8 cellular contexts compared by ENCODE assay signal in the genomic region with DNA sequence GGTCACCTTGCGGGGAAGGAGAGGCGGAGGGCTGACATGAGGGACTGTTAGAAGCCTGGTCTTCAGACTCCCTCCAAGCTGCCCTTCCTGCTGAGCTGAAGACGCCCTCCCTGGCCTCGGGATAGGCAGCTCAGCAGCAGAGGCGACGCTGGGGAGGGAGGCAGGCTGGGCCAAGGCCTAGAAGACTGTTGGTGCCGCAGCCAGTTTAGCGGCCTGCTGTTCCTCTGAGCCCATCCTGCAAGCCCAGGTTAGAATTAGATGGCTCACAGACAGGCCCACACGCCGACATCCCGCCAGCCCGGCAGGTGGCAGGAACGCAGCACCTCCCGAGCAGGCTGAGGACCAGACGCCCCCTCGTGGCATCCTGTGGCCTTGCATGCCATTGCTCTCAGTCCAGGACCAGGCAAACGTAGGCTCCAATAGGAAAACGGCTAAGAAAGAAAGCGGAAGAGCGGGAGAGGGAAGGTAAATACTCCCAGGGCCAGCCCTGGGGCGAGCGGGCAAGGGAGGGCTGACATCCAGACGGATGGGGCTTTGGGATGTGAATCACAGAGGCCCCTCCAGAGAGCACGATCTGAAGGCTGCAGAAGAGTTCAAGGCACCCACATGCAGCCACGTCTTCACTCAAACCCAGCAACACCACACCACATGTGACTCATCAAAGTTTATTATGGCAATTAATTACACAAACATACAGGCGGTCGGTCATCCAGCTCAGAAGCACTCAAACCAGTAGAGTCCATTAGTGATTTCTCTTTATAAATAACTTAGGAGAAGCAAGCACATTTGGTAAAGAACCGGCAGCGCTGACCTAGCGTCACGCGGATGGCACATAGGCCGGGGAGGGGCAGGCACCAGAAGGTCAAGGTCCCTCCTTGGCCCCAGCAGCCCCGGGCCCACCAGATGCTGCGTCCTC. TPM values are rescaled to one million over a fixed set of nuclear protein-coding genes. Genes with fewer than 3 reads are reported as not detected.
DNase-seq lines count a peak whose midpoint lies in the region; ATAC-seq, FAIRE-seq and TF ChIP-seq lines count a peak whose summit lies in the region.

No MANE protein-coding gene starts in this region.

- peak; percentile 97 for TF ChIP-seq CTCF in AG10803 (conservative IDR thresholded peaks at IDR 0.05; ENCODE audit: low read length)
- peak; percentile 100 for TF ChIP-seq CTCF in endothelial cell of umbilical vein (IDR thresholded peaks at IDR 0.05; ENCODE audit: extremely low read depth in 1 of 2, insufficient read depth in 1 of 2, low read depth in 1 of 2, low read length in 2 of 2)

- dilution Hi-C loops in endothelial cell of umbilical vein (cut with MboI; ENCODE audit: extremely low pct_ligation_motif_present, low sequenced_read_pairs), result no loop called here

- no peaks in the 10 kb centered on the region for H3K9me3 Mint-ChIP-seq in activated CD8-positive, alpha-beta T cell treated with anti-CD3 and anti-CD28 coated beads, Interleukin-2, amount 10 ng/mL, durations not matched to agents 7 days and 5 days (ENCODE audit: insufficient read depth)

- peak overlapping the region; percentile 2 for H3K27ac ChIP-seq in endothelial cell of umbilical vein (ENCODE audit: insufficient read depth, low read depth, low read length)

- H3K27me3 ChIP-seq in endothelial cell of umbilical vein (ENCODE audit: control insufficient read depth in 2 of 2, insufficient read depth in 2 of 2, low read length in 2 of 2), result peaks cover 9 to 10% of the 10 kb centered on the region in 2 experiments

- intact Hi-C loops in endothelial cell of umbilical vein (cut with micrococcal nuclease), result loop anchor here (1.0 to 10.0 kb wide), 6 partner anchors 57 to 355 kb away; a partner anchor contains a TSS

- H3K79me2 ChIP-seq in endothelial cell of umbilical vein (ENCODE audit: control insufficient read depth, insufficient read depth, low read length), result no peaks in the 10 kb centered on the region

- CTCF ChIA-PET in activated CD8-positive, alpha-beta T cell treated with anti-CD3 and anti-CD28 coated beads, Interleukin-2, amount 10 ng/mL, durations not matched to agents 7 days and 5 days (lab: Charles Lee), result interaction anchor here (0.8 to 5.0 kb wide), 31 partner anchors 8 to 299 kb away, joined by 3 to 52 read pairs (median 5); a partner anchor contains a TSS
- CTCF ChIA-PET in endothelial cell of umbilical vein (lab: Charles Lee), result interaction anchor here (0.5 to 3.6 kb wide), 24 partner anchors 9 to 354 kb away, joined by 3 to 22 read pairs (median 4); a partner anchor contains a TSS

- peaks cover 23% of the 10 kb centered on the region for H3K4me1 Mint-ChIP-seq in activated CD8-positive, alpha-beta T cell treated with anti-CD3 and anti-CD28 coated beads, Interleukin-2, amount 10 ng/mL, durations not matched to agents 7 days and 5 days (ENCODE audit: low read depth)

- H3K9me1 ChIP-seq in endothelial cell of umbilical vein (replicated peaks; ENCODE audit: control insufficient read depth, extremely low read depth, insufficient read depth, low read length), result no peaks in the 10 kb centered on the region

- H4K20me1 ChIP-seq in endothelial cell of umbilical vein (replicated peaks; ENCODE audit: control insufficient read depth, extremely low read depth, insufficient read depth, low read length), result no peaks in the 10 kb centered on the region

- H3K36me3 ChIP-seq in endothelial cell of umbilical vein (ENCODE audit: control insufficient read depth in 2 of 2, extremely low read depth in 1 of 2, insufficient read depth in 2 of 2, low read length in 2 of 2), result peaks cover 0 to 8% of the 10 kb centered on the region in 2 experiments

- peak overlapping the region; percentile 32 for H3K4me3 Mint-ChIP-seq in activated CD8-positive, alpha-beta T cell treated with anti-CD3 and anti-CD28 coated beads, Interleukin-2, amount 10 ng/mL, durations not matched to agents 7 days and 5 days

- peaks cover 27% of the 10 kb centered on the region for H3K36me3 Mint-ChIP-seq in activated CD8-positive, alpha-beta T cell treated with anti-CD3 and anti-CD28 coated beads, Interleukin-2, amount 10 ng/mL, durations not matched to agents 7 days and 5 days (ENCODE audit: low read depth)

- H2AFZ ChIP-seq in endothelial cell of umbilical vein (ENCODE audit: low read depth, low read length), result peak overlapping the region; percentile 29

- H3K9ac ChIP-seq in endothelial cell of umbilical vein (replicated peaks; ENCODE audit: extremely low read depth, insufficient read depth, low read length), result no peak overlapping the region

- H3K27me3 Mint-ChIP-seq in activated CD8-positive, alpha-beta T cell treated with anti-CD3 and anti-CD28 coated beads, Interleukin-2, amount 10 ng/mL, durations not matched to agents 7 days and 5 days (ENCODE audit: low read depth), result no peaks in the 10 kb centered on the region

- no peak for TF ChIP-seq POLR2A in endothelial cell of umbilical vein (IDR thresholded peaks at IDR 0.05; ENCODE audit: low read depth, low read length)

- TSS peak; percentile 46 for BruUV-seq in endothelial cell of umbilical vein (replicated peaks; lab: Mats Ljungman, UMichigan)

- peak; percentile 73 for DNase-seq in AG10803 (ENCODE audit: low read depth)
- DNase-seq in HS-27A (ENCODE audit: low read depth), result peak; percentile 51
- peak; percentile 94 for DNase-seq in activated CD8-positive, alpha-beta T cell treated with anti-CD3 and anti-CD28 coated beads, Interleukin-2, amount 10 ng/mL, durations not matched to agents 7 days and 5 days
- DNase-seq in endothelial cell of umbilical vein (ENCODE audit: low read depth, low spot score), result peak; percentile 93
- DNase-seq in myocyte (ENCODE audit: low read depth), result peak; percentile 85
- peak; percentile 74 to 81 for DNase-seq in stimulated activated CD8-positive, alpha-beta memory T cell treated with anti-CD3 and anti-CD28 coated beads, Interleukin-7, amount 100 ng/mL, for 4 hours (ENCODE audit: low read depth in 2 of 2)
- DNase-seq in GF-D8 (lab: John Stamatoyannopoulos, UW), result no peak

- peaks cover 3% of the 10 kb centered on the region for H3K4me1 ChIP-seq in endothelial cell of umbilical vein (ENCODE audit: control insufficient read depth, extremely low read depth, insufficient read depth, low read length)

- peak; percentile 88 for ATAC-seq in GM19397 (IDR thresholded peaks at IDR 0.05; ENCODE audit: unreplicated experiment)
- ATAC-seq in activated CD8-positive, alpha-beta T cell treated with anti-CD3 and anti-CD28 coated beads, Interleukin-2, amount 10 ng/mL, durations not matched to agents 7 days and 5 days, result peak; percentile 94

- peak overlapping the region; percentile 47 for H3K27ac Mint-ChIP-seq in activated CD8-positive, alpha-beta T cell treated with anti-CD3 and anti-CD28 coated beads, Interleukin-2, amount 10 ng/mL, durations not matched to agents 7 days and 5 days

- H3K4me3 ChIP-seq in AG10803 (ENCODE audit: low read length) (no peak overlapping the region), endothelial cell of umbilical vein (replicated peaks in 1 of 3; ENCODE audit: insufficient read depth in 1 of 3, low read depth in 1 of 3, low read length in 3 of 3) (no peak overlapping the region)

- peak; percentile 96 for FAIRE-seq in endothelial cell of umbilical vein (lab: Jason Lieb, UNC)

- H3K9me3 ChIP-seq in endothelial cell of umbilical vein (replicated peaks; ENCODE audit: control insufficient read depth, insufficient read depth, low read length), result no peaks in the 10 kb centered on the region

- peak overlapping the region; percentile 7 for H3K4me2 ChIP-seq in endothelial cell of umbilical vein (ENCODE audit: insufficient read depth, low read length)

- POLR2A ChIA-PET in activated CD8-positive, alpha-beta T cell treated with anti-CD3 and anti-CD28 coated beads, Interleukin-2, amount 10 ng/mL, durations not matched to agents 7 days and 5 days (lab: Charles Lee), result interaction anchor here (0.8 to 1.9 kb wide), 8 partner anchors 29 to 214 kb away, joined by 3 to 7 read pairs (median 4); a partner anchor contains a TSS
- POLR2A ChIA-PET in endothelial cell of umbilical vein (lab: Charles Lee), result no interaction called here

TF ChIP-seq in endothelial cell of umbilical vein, 7 proteins besides CTCF, POLR2A, EP300 and RAD21:
- TF ChIP-seq POLR2AphosphoS5 (IDR thresholded peaks at IDR 0.05; ENCODE audit: insufficient read depth, low read depth, low read length), result peak; percentile 62
- TF ChIP-seq JUN (IDR thresholded peaks at IDR 0.05; ENCODE audit: borderline replicate concordance, insufficient read depth, insufficient read length, low read depth), result peak; percentile 41
- peak; percentile 52 for TF ChIP-seq FOS (IDR thresholded peaks at IDR 0.05; ENCODE audit: borderline replicate concordance, insufficient read depth, low read length)
- TF ChIP-seq EZH2 (IDR thresholded peaks at IDR 0.05; ENCODE audit: borderline replicate concordance, low read depth, low read length, severe bottlenecking), result no peak

RNA-seq across cellular contexts. Expression of a gene that starts 27.6 kb away (rescaled TPM):
- 100 to 1,000 TPM; 252 to 274 TPM for total RNA-seq in activated CD8-positive, alpha-beta T cell treated with anti-CD3 and anti-CD28 coated beads, Interleukin-2, amount 10 ng/mL, durations not matched to agents 7 days and 5 days
- total RNA-seq in endothelial cell of umbilical vein (not detected in 2 replicates), myocyte (not detected in 2 replicates)
- not detected in 2 replicates for polyA plus RNA-seq in endothelial cell of umbilical vein
- not detected in 2 replicates for polyA plus RNA-seq in endothelial cell of umbilical vein (2011; cell fraction: cytosol; rRNA removed)
- polyA plus RNA-seq in endothelial cell of umbilical vein (2011; cell fraction: nucleus; rRNA removed), result not detected in 2 replicates
- polyA plus RNA-seq in endothelial cell of umbilical vein (2012), result not detected in 2 replicates
- not detected in 2 replicates for polyA minus RNA-seq in endothelial cell of umbilical vein
- polyA minus RNA-seq in endothelial cell of umbilical vein (2011; cell fraction: cytosol; rRNA and poly(A)+ RNA removed), result not detected
- not detected in 2 replicates for polyA minus RNA-seq in endothelial cell of umbilical vein (2011; cell fraction: nucleus; rRNA and poly(A)+ RNA removed)
- 0.05 TPM for polyA plus RNA-seq in myocyte (2012)

RNA-seq across cellular contexts. Expression of a gene that starts 31.4 kb away (rescaled TPM):
- 1 to 10 TPM; 3.4 to 3.8 TPM for total RNA-seq in activated CD8-positive, alpha-beta T cell treated with anti-CD3 and anti-CD28 coated beads, Interleukin-2, amount 10 ng/mL, durations not matched to agents 7 days and 5 days
- total RNA-seq in endothelial cell of umbilical vein, result 23.4 and 24.2 TPM in 2 replicates
- polyA plus RNA-seq in endothelial cell of umbilical vein, result 17.7 TPM in 2 replicates
- 12.7 and 16.2 TPM in 2 replicates for polyA plus RNA-seq in endothelial cell of umbilical vein (2011; cell fraction: cytosol; rRNA removed)
- polyA plus RNA-seq in endothelial cell of umbilical vein (2011; cell fraction: nucleus; rRNA removed), result 21.6 and 22.1 TPM in 2 replicates
- polyA plus RNA-seq in endothelial cell of umbilical vein (2012), result 15.5 and 18.4 TPM in 2 replicates
- 12.5 and 13.1 TPM in 2 replicates for polyA minus RNA-seq in endothelial cell of umbilical vein
- polyA minus RNA-seq in endothelial cell of umbilical vein (2011; cell fraction: cytosol; rRNA and poly(A)+ RNA removed), result 5.9 TPM
- 10.6 and 14.7 TPM in 2 replicates for polyA minus RNA-seq in endothelial cell of umbilical vein (2011; cell fraction: nucleus; rRNA and poly(A)+ RNA removed)
- 17.3 and 24.4 TPM in 2 replicates for total RNA-seq in myocyte
- polyA plus RNA-seq in myocyte (2012), result 16.0 TPM

Comparison
In these comparisons a context has a peak if more than half of its experiments do, and no peak if none do; other contexts are left out.
1. RNA of a gene that starts 27.6 kb away (total RNA-seq): 252 to 274 TPM in activated CD8-positive, alpha-beta T cell treated with anti-CD3 and anti-CD28 coated beads, Interleukin-2, amount 10 ng/mL, durations not matched to agents 7 days and 5 days; not detected in endothelial cell of umbilical vein and not detected in myocyte; every median in the first group is over 100 times any median in the second.